ENCODE assay signal across 35 cellular contexts in genomic region chr1:121525355-121525754, GRCh38.
"Had no signal": no experiment of that assay in that cellular context is flagged by ENCODE, and none has a peak within 500 bp of the region (broad histone marks: within the 10 kb centered on the region; RNA-seq: fewer than 3 reads in every experiment).

No MANE protein-coding gene starts in this region.

- H3K27ac ChIP-seq: brain microvascular endothelial cell, cardiac muscle cell, WERI-Rb-1 had no signal

- H3K27me3 ChIP-seq: brain microvascular endothelial cell had no signal

- H3K4me3 ChIP-seq: cardiac muscle cell had no signal

- ATAC-seq: activated CD8-positive, alpha-beta memory T cell treated with anti-CD3 and anti-CD28 coated beads, Interleukin-2, amount 10 ng/mL, durations not matched to agents 7 days and 5 days; activated T-cell treated with anti-CD3 and anti-CD28 coated beads, Interleukin-2, amount 50 U/mL, for 72 hours; activated T-helper 17 cell treated with anti-CD3 and anti-CD28 coated beads, Interleukin-2, amount 50 U/mL, for 72 hours had no signal

- DNase-seq: activated CD4-positive, alpha-beta memory T cell treated with anti-CD3 and anti-CD28 coated beads, Interleukin-2, amount 10 ng/mL, durations not matched to agents 7 days and 5 days; activated CD4-positive, alpha-beta T cell treated with anti-CD3 and anti-CD28 coated beads for 1 hour; activated CD4-positive, alpha-beta T cell treated with anti-CD3 and anti-CD28 coated beads for 48 hours; activated CD4-positive, CD25-positive, alpha-beta regulatory T cell; activated CD8-positive, alpha-beta memory T cell treated with anti-CD3 and anti-CD28 coated beads for 24 hours; activated CD8-positive, alpha-beta memory T cell treated with anti-CD3 and anti-CD28 coated beads, Interleukin-2, amount 10 ng/mL, durations not matched to agents 7 days and 5 days; activated effector memory CD4-positive, alpha-beta T cell treated with anti-CD3 and anti-CD28 coated beads, Interleukin-2, amount 50 U/mL, for 16 hours; activated naive CD4-positive, alpha-beta T cell; activated naive CD4-positive, alpha-beta T cell treated with anti-CD3 and anti-CD28 coated beads, Interleukin-2, amount 50 U/mL, for 16 hours; activated naive CD8-positive, alpha-beta T cell treated with anti-CD3 and anti-CD28 coated beads for 36 hours; activated T-cell treated with anti-CD3 and anti-CD28 coated beads, Interleukin-2, amount 50 U/mL, for 1 hour; activated T-cell treated with anti-CD3 and anti-CD28 coated beads, Interleukin-2, amount 50 U/mL, for 72 hours; amniotic stem cell; aorta; brain microvascular endothelial cell; MV-4-11; NCI-H1092 treated with DMSO at 0.1 percent for 48 hours; NCI-H1417; NCI-H146; NCI-H187; NCI-H2029 treated with DMSO at 0.1 percent for 48 hours; NCI-H2107; NCI-H2171; NCI-H510A; NCI-H526; NCI-H748 treated with DMSO at 0.1 percent for 48 hours; NK-92 treated with Interleukin-12 subunit alpha and Interleukin-12 subunit beta, amount 100 ng/mL, for 24 hours; Right ventricle myocardium superior; SW 1271; T-helper 1 cell; T-helper 2 cell; T-helper 9 cell; WERI-Rb-1 had no signal

- H3K36me3 ChIP-seq: brain microvascular endothelial cell, cardiac muscle cell, WERI-Rb-1 had no signal
